In genomic region chr1:198657550-198658064, GRCh38 we compare ENCODE assay signal across 8 cellular contexts. TPM values are rescaled to one million over a fixed set of nuclear protein-coding genes. Genes with fewer than 3 reads are reported as not detected.
DNase-seq lines count a peak whose midpoint lies in the region; ATAC-seq lines count a peak whose summit lies in the region.

No MANE protein-coding gene starts in this region.

- H3K36me3 ChIP-seq in urinary bladder (ENCODE audit: insufficient read depth): no peaks in the 10 kb centered on the region

- H3K27me3 Mint-ChIP-seq in T-helper 1 cell treated with Interleukin-12 subunit alpha and Interleukin-12 subunit beta and Interleukin-4 antibody, amounts not matched to agents 30 μg/mL and 1 μg/mL, for 36 hours (ENCODE audit: low read depth): no peaks in the 10 kb centered on the region

- WGBS in urinary bladder: 16% methylated on average over 3 of the region's 3 CpGs

- peaks cover 54% of the 10 kb centered on the region for H3K4me1 Mint-ChIP-seq in T-helper 1 cell treated with Interleukin-12 subunit alpha and Interleukin-12 subunit beta and Interleukin-4 antibody, amounts not matched to agents 30 μg/mL and 1 μg/mL, for 36 hours (ENCODE audit: low read depth)

- no peaks in the 10 kb centered on the region for H3K9me3 Mint-ChIP-seq in T-helper 1 cell treated with Interleukin-12 subunit alpha and Interleukin-12 subunit beta and Interleukin-4 antibody, amounts not matched to agents 30 μg/mL and 1 μg/mL, for 36 hours

- H3K4me1 ChIP-seq in urinary bladder (ENCODE audit: insufficient read depth): no peaks in the 10 kb centered on the region

- peaks cover 31% of the 10 kb centered on the region for H3K36me3 Mint-ChIP-seq in T-helper 1 cell treated with Interleukin-12 subunit alpha and Interleukin-12 subunit beta and Interleukin-4 antibody, amounts not matched to agents 30 μg/mL and 1 μg/mL, for 36 hours (ENCODE audit: low read depth)

- no peak overlapping the region for H3K4me3 ChIP-seq in urinary bladder (ENCODE audit: low read depth, low read length)

- H3K4me3 Mint-ChIP-seq in T-helper 1 cell treated with Interleukin-12 subunit alpha and Interleukin-12 subunit beta and Interleukin-4 antibody, amounts not matched to agents 30 μg/mL and 1 μg/mL, for 36 hours: peak overlapping the region; percentile 87

- peak; percentile 46 for ATAC-seq in GM18873 (IDR thresholded peaks at IDR 0.05; ENCODE audit: low FRiP score, unreplicated experiment)
- ATAC-seq in HG03442 (IDR thresholded peaks at IDR 0.05; ENCODE audit: unreplicated experiment): peak; percentile 38

- peak overlapping the region; percentile 79 for H3K27ac Mint-ChIP-seq in T-helper 1 cell treated with Interleukin-12 subunit alpha and Interleukin-12 subunit beta and Interleukin-4 antibody, amounts not matched to agents 30 μg/mL and 1 μg/mL, for 36 hours

- peak overlapping the region; percentile 10 for H3K27ac ChIP-seq in urinary bladder (ENCODE audit: low read depth)

- peak; percentile 87 for DNase-seq in AG08395 (ENCODE audit: low spot score)
- DNase-seq in fibroblast of the conjunctiva (ENCODE audit: low read depth): peak; percentile 81
- no peak for DNase-seq in stimulated activated CD4-positive, alpha-beta T cell treated with anti-CD3 and anti-CD28 coated beads, Interleukin-1b, Interleukin-23, amount 100 ng/mL, for 48 hours
- no peak for DNase-seq in stimulated activated CD4-positive, alpha-beta T cell treated with anti-CD3 and anti-CD28 coated beads, Interleukin-4, amount 100 ng/mL, for 4 hours

RNA-seq across cellular contexts. Expression of gene PTPRC, which starts 18.8 kb away (rescaled TPM):
- 34.4 TPM for total RNA-seq in urinary bladder
- polyA plus RNA-seq in urinary bladder: 9.6 TPM

Comparison
In these comparisons a context has a peak if more than half of its experiments do, and no peak if none do; other contexts are left out.
1. DNase-seq: peak in AG08395 (single experiment) and fibroblast of the conjunctiva (single experiment); none in stimulated activated CD4-positive, alpha-beta T cell treated with anti-CD3 and anti-CD28 coated beads, Interleukin-1b, Interleukin-23, amount 100 ng/mL, for 48 hours (single experiment) and stimulated activated CD4-positive, alpha-beta T cell treated with anti-CD3 and anti-CD28 coated beads, Interleukin-4, amount 100 ng/mL, for 4 hours (0 of 2).